ENCODE assay signal across 16 cellular contexts in the genomic region with DNA sequence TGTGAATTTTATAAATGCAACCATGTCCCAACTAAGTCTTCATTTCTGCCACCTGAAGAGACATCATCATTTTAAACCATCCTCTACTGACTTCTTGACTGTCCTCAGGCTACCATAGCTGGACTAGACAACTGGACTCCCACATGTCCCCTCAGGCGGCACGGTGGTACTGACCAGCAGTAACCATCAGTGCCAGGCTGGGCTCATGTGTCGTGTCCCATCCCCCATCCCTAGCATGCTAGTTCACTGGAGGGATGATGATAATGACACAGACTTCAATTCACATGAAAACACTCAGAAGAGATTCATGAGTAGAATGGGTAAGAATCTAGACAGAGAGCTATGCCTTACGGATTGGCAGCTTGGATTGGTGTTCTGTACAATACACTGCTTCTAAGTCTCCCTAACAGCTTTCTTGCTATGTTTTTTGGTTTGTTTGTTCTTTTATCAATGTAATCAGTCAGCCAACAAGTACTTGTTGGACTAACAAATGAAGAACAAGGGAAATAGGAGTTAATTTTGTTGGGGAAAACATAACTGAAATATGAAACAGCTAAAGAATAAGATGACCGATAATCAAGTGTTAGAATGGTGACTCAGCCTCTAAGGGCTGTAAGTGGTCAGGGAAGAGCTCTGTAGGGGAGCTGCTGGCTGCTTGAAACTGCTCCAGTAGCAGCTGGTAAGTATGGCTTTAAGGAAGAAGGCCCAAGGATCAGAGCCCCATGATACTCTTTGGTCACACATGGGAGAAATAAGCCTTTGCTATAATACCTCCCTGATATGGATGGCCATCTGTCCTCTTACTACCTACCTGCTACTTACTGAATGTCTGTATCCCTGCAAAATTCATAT. TPM values are rescaled to one million over a fixed set of nuclear protein-coding genes. Genes with fewer than 3 reads are reported as not detected.
DNase-seq lines count a peak whose midpoint lies in the region; TF ChIP-seq lines count a peak whose summit lies in the region.
"Had no signal": no experiment of that assay in that cellular context is flagged by ENCODE, and none has a peak within 500 bp of the region (broad histone marks: within the 10 kb centered on the region; RNA-seq: fewer than 3 reads in every experiment).

No MANE protein-coding gene starts in this region.

- intact Hi-C loops in dorsolateral prefrontal cortex (cut with DNase I), result no loop called here

- TF ChIP-seq CTCF in dorsolateral prefrontal cortex (IDR thresholded peaks at IDR 0.05 in 54 of 56, conservative IDR thresholded peaks at IDR 0.05 in 2 of 56; ENCODE audit: low read depth in 1 of 56, partially characterized antibody in 56 of 56), result peak in 3 of 56 donors; percentile 7 to 18 (median 12)

- peak; percentile 17 for DNase-seq in DMS79 treated with DMSO at 0.1 percent for 48 hours (lab: John Stamatoyannopoulos, UW)
- peak; percentile 98 for DNase-seq in NCI-H524 treated with DMSO at 0.1 percent for 48 hours (lab: John Stamatoyannopoulos, UW)
- DNase-seq in dorsolateral prefrontal cortex, result peak in 6 of 10 donors; percentile 31 to 58 (median 50)
- peak; percentile 2 for DNase-seq in occipital lobe (lab: John Stamatoyannopoulos, UW)
- no peak for DNase-seq in RPMI8226
- no peak for DNase-seq in NCI-H510A treated with DMSO at 0.1 percent for 48 hours (lab: John Stamatoyannopoulos, UW)
- DNase-seq in NCI-H1105 (lab: John Stamatoyannopoulos, UW), result no peak
- no peak for DNase-seq in epidermal melanocyte (ENCODE audit: insufficient read length, low spot score)
- DNase-seq: activated T-cell treated with anti-CD3 and anti-CD28 coated beads, Interleukin-2, amount 50 U/mL, for 72 hours; cerebellar nuclear complex; KG1; NCI-H2171 treated with DMSO at 0.1 percent for 48 hours; stimulated activated CD4-positive, alpha-beta T cell treated with anti-CD3 and anti-CD28 coated beads, Interleukin-2, amount 100 ng/mL, for 48 hours had no signal

- H3K27me3 ChIP-seq in dorsolateral prefrontal cortex, result peaks cover 0 to 27% (median 0%) of the 10 kb centered on the region in 45 donors

- H3K27ac ChIP-seq in dorsolateral prefrontal cortex, result peak overlapping the region in 58 of 59 donors; percentile 24 to 97 (median 90)
- H3K27ac ChIP-seq: parathyroid adenoma had no signal

- H3K4me3 ChIP-seq in dorsolateral prefrontal cortex, result peak overlapping the region in 2 of 59 donors; percentile 3 to 14

RNA-seq across cellular contexts. Expression of a gene that starts 10.3 kb away (rescaled TPM):
- total RNA-seq in dorsolateral prefrontal cortex, result 100 to 1,000 TPM in 8 of 120 experiments, 10 to 100 TPM in 112; 24.3 to 185 (median 54.5) TPM
- total RNA-seq in occipital lobe, result 28.1 TPM

RNA-seq across cellular contexts. Expression of a gene that starts 53.6 kb away (rescaled TPM):
- total RNA-seq in dorsolateral prefrontal cortex (10 to 100 TPM in 9 of 120 experiments, 1 to 10 TPM in 109, under 1 TPM in 2; 0.50 to 20.0 (median 4.8) TPM), occipital lobe (0.62 TPM)
- total RNA-seq: glomerular endothelial cell, SK-MEL-5 had no signal

Comparison
In these comparisons a context has a peak if more than half of its experiments do, and no peak if none do; other contexts are left out.
1. DNase-seq: peak in DMS79 treated with DMSO at 0.1 percent for 48 hours (single experiment), NCI-H524 treated with DMSO at 0.1 percent for 48 hours (single experiment), dorsolateral prefrontal cortex (6 of 10) and occipital lobe (single experiment); none in RPMI8226 (single experiment), NCI-H510A treated with DMSO at 0.1 percent for 48 hours (single experiment), NCI-H1105 (single experiment) and epidermal melanocyte (single experiment).